8 cellular contexts compared by ENCODE assay signal in genomic region chr17:79874329-79874981, GRCh38. TPM values are rescaled to one million over a fixed set of nuclear protein-coding genes. Genes with fewer than 3 reads are reported as not detected.
DNase-seq lines count a peak whose midpoint lies in the region; ATAC-seq and TF ChIP-seq lines count a peak whose summit lies in the region.

No MANE protein-coding gene starts in this region.

- no peaks in the 10 kb centered on the region for H3K9me3 ChIP-seq in colonic mucosa

- H3K4me1 ChIP-seq in colonic mucosa: no peaks in the 10 kb centered on the region

- intact Hi-C loops in colonic mucosa (cut with DNase I): no loop called here

- TF ChIP-seq CTCF in BJ (IDR thresholded peaks at IDR 0.05; ENCODE audit: insufficient read depth, low read depth, low read length): peak; percentile 45
- TF ChIP-seq CTCF in GM12865 (IDR thresholded peaks at IDR 0.05; ENCODE audit: insufficient read depth, low read depth, low read length, missing control alignments): peak; percentile 53
- TF ChIP-seq CTCF in colonic mucosa (IDR thresholded peaks at IDR 0.05): peak; percentile 62
- peak; percentile 35 to 58 (median 45) for TF ChIP-seq CTCF in nephron (IDR thresholded peaks at IDR 0.05; ENCODE audit: unreplicated experiment in 3 of 3)

- H3K4me3 ChIP-seq in BJ (ENCODE audit: low read depth, low read length) (no peak overlapping the region), GM12865 (ENCODE audit: low read depth, low read length) (no peak overlapping the region), colonic mucosa (no peak overlapping the region)

- CTCF ChIA-PET in BJ (lab: Yijun Ruan, JAX): interaction anchor here (0.6 to 2.5 kb wide), 4 partner anchors 8 to 91 kb away, joined by 3 to 6 read pairs (median 4); no protein-coding TSS in a partner anchor

- no peak overlapping the region for H3K27ac Mint-ChIP-seq in nephron

- ATAC-seq in HG02852 (IDR thresholded peaks at IDR 0.05; ENCODE audit: unreplicated experiment): no peak
- no peak for ATAC-seq in GM18517 (IDR thresholded peaks at IDR 0.05; ENCODE audit: unreplicated experiment)
- no peak for ATAC-seq in HG03342 (IDR thresholded peaks at IDR 0.05; ENCODE audit: unreplicated experiment)

- no peak overlapping the region for H3K4me3 Mint-ChIP-seq in nephron

- H3K27me3 Mint-ChIP-seq in nephron (ENCODE audit: low read depth): peaks cover 21% of the 10 kb centered on the region

- H3K36me3 Mint-ChIP-seq in nephron (ENCODE audit: low read depth): no peaks in the 10 kb centered on the region

- H3K9ac ChIP-seq in colonic mucosa (ENCODE audit: low read depth in 2 of 2, low read length in 2 of 2): no peak overlapping the region

- no peaks in the 10 kb centered on the region for H3K36me3 ChIP-seq in BJ (ENCODE audit: control insufficient read depth, insufficient read depth, low read length)
- no peaks in the 10 kb centered on the region for H3K36me3 ChIP-seq in colonic mucosa

- H3K9me3 Mint-ChIP-seq in nephron: peaks cover 5% of the 10 kb centered on the region

- POLR2A ChIA-PET in BJ (lab: Charles Lee): no interaction called here

- no peak overlapping the region for H3K27ac ChIP-seq in colonic mucosa

- H3K27me3 ChIP-seq in BJ (ENCODE audit: control insufficient read depth, insufficient read depth, low read length) (peaks cover 8% of the 10 kb centered on the region), colonic mucosa (no peaks in the 10 kb centered on the region)

- H3K4me1 Mint-ChIP-seq in nephron: no peaks in the 10 kb centered on the region

- DNase-seq in BJ (ENCODE audit: low read depth): no peak
- DNase-seq in GM12865 (ENCODE audit: low read depth): peak; percentile 48
- peak; percentile 68 for DNase-seq in NCI-H69 (lab: John Stamatoyannopoulos, UW)
- peak; percentile 46 for DNase-seq in colonic mucosa

RNA-seq across cellular contexts. Expression of gene CBX4, which starts 35.2 kb away (rescaled TPM):
- 8.0 and 10.4 TPM in 2 replicates for polyA plus RNA-seq in BJ (2011; rRNA removed)
- 6.5 and 9.8 TPM in 2 replicates for polyA minus RNA-seq in BJ (2011; rRNA and poly(A)+ RNA removed)
- total RNA-seq in colonic mucosa: 10 to 100 TPM; 10.6 to 18.1 TPM
